Comparison of ENCODE assay signal across 1 cellular context in genomic region chr17:48290378-48290777, GRCh38.
TF ChIP-seq lines count a peak whose summit lies in the region.

No MANE protein-coding gene starts in this region.

TF ChIP-seq in GM23338, 12 proteins besides CTCF, POLR2A, EP300 and RAD21 (continued from another document):
- TF ChIP-seq ZNF462 (CRISPR knock-in tag; IDR thresholded peaks at IDR 0.05) (no peak), JUNB (IDR thresholded peaks at IDR 0.05; ENCODE audit: unreplicated experiment) (no peak), REST (IDR thresholded peaks at IDR 0.05; ENCODE audit: unreplicated experiment) (no peak), EZH2 (IDR thresholded peaks at IDR 0.05; ENCODE audit: low read depth, unreplicated experiment) (no peak), STAT1 (IDR thresholded peaks at IDR 0.05; ENCODE audit: unreplicated experiment) (no peak), CREB1 (CRISPR knock-in tag; IDR thresholded peaks at IDR 0.05; ENCODE audit: low read depth) (no peak)
- TF ChIP-seq, protein P1, sequence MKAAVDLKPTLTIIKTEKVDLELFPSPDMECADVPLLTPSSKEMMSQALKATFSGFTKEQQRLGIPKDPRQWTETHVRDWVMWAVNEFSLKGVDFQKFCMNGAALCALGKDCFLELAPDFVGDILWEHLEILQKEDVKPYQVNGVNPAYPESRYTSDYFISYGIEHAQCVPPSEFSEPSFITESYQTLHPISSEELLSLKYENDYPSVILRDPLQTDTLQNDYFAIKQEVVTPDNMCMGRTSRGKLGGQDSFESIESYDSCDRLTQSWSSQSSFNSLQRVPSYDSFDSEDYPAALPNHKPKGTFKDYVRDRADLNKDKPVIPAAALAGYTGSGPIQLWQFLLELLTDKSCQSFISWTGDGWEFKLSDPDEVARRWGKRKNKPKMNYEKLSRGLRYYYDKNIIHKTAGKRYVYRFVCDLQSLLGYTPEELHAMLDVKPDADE (IDR thresholded peaks at IDR 0.05), result no peak
